In genomic region chr6:37860226-37860839, GRCh38 we compare ENCODE assay signal across 1 cellular context.
A peak's percentile ranks its signal among the peaks of the same experiment; 100 is the strongest.
TF ChIP-seq lines count a peak whose summit lies in the region.

No MANE protein-coding gene starts in this region.

TF ChIP-seq in GM12878, 131 proteins besides CTCF, POLR2A, EP300 and RAD21:
- TF ChIP-seq SMC3 (IDR thresholded peaks at IDR 0.05; ENCODE audit: borderline replicate concordance, low read length) (peak; percentile 55; the same call in 1 of the 2 replicates), SMAD5 (IDR thresholded peaks at IDR 0.05; ENCODE audit: low read depth) (no peak), BRCA1 (IDR thresholded peaks at IDR 0.05; ENCODE audit: low read depth, low read length) (no peak), NR2C1 (IDR thresholded peaks at IDR 0.05) (no peak), ZNF384 (IDR thresholded peaks at IDR 0.05; ENCODE audit: borderline replicate concordance, low read depth, low read length) (no peak), ZBTB11 (CRISPR knock-in tag; IDR thresholded peaks at IDR 0.05) (no peak), PAX5 (IDR thresholded peaks at IDR 0.05; ENCODE audit: borderline replicate concordance, low read depth, low read length) (no peak), CHD1 (IDR thresholded peaks at IDR 0.05; ENCODE audit: low read depth, low read length) (no peak)
TF ChIP-seq in GM12878: peak in this region for 1.
